ENCODE assay signal across 8 cellular contexts in the genomic region with DNA sequence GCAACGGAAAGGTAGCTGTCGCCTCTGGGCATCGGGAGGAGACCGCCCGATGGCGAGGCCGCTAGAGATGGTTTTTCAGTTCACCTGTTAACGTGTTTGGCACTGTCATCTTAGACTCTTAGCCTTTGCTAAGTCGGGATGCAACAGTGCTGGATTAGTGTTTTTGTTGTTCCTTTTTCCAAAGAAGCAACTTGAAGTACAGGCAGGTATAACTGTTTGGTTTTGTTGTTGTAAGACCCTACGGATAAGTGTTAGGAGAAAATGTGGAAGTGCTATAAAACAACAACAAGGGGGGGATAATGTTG. TPM values are rescaled to one million over a fixed set of nuclear protein-coding genes. Genes with fewer than 3 reads are reported as not detected.
DNase-seq lines count a peak whose midpoint lies in the region; ATAC-seq, FAIRE-seq and TF ChIP-seq lines count a peak whose summit lies in the region.

No MANE protein-coding gene starts in this region.

- peaks cover 0 to 18% of the 10 kb centered on the region in 2 donors for H3K4me1 ChIP-seq in ascending aorta
- H3K4me1 ChIP-seq in kidney (ENCODE audit: control insufficient read depth in 1 of 2, insufficient read depth in 1 of 2, low read depth in 1 of 2, low read length in 2 of 2), result peaks cover 5 to 7% of the 10 kb centered on the region in 2 donors
- peaks cover 20% of the 10 kb centered on the region for H3K4me1 ChIP-seq in testis

- no peak for TF ChIP-seq CTCF in GM06990 (IDR thresholded peaks at IDR 0.05; ENCODE audit: insufficient read depth, low read length, poor library complexity, severe bottlenecking)
- TF ChIP-seq CTCF in ascending aorta (IDR thresholded peaks at IDR 0.05), result no peak
- no peak for TF ChIP-seq CTCF in kidney (IDR thresholded peaks at IDR 0.05; ENCODE audit: borderline replicate concordance, extremely low read depth, insufficient read depth)
- TF ChIP-seq CTCF in testis (IDR thresholded peaks at IDR 0.05), result no peak

- H3K27ac ChIP-seq in ascending aorta, result peak overlapping the region; percentile 94 to 95
- peak overlapping the region; percentile 79 to 89 for H3K27ac ChIP-seq in kidney (ENCODE audit: low read depth in 2 of 2, low read length in 2 of 2)
- peak overlapping the region; percentile 96 to 98 for H3K27ac ChIP-seq in testis

- TF ChIP-seq POLR2A in testis (IDR thresholded peaks at IDR 0.05), result no peak

- H3K4me3 ChIP-seq in GM06990 (replicated peaks; ENCODE audit: low read depth, low read length) (peak overlapping the region; percentile 95), ascending aorta (peak overlapping the region; percentile 68 to 89), kidney (ENCODE audit: low read length in 2 of 2) (peak overlapping the region; percentile 74 to 99), testis (peak overlapping the region; percentile 81 to 89)

- FAIRE-seq in kidney (lab: Jason Lieb, UNC), result no peak

- H3K36me3 ChIP-seq in GM06990 (ENCODE audit: control insufficient read depth, insufficient read depth, low read length), result no peaks in the 10 kb centered on the region
- H3K36me3 ChIP-seq in ascending aorta, result no peaks in the 10 kb centered on the region
- H3K36me3 ChIP-seq in kidney (ENCODE audit: control insufficient read depth in 1 of 2, insufficient read depth in 2 of 2, low read length in 2 of 2), result no peaks in the 10 kb centered on the region
- H3K36me3 ChIP-seq in testis (ENCODE audit: low read depth, missing control alignments), result no peaks in the 10 kb centered on the region

- DNase-seq in GM06990 (ENCODE audit: extremely low read depth, insufficient read length), result no peak
- peak; percentile 6 for DNase-seq in HS-5 (ENCODE audit: low read depth)
- DNase-seq in ascending aorta (ENCODE audit: low spot score in 2 of 2), result no peak
- no peak for DNase-seq in kidney
- DNase-seq in testis, result no peak
- DNase-seq in NOMO-1 treated with DMSO at 0.1 percent for 48 hours (lab: John Stamatoyannopoulos, UW; ENCODE audit: unreplicated experiment), result no peak
- no peak for DNase-seq in dedifferentiated amniotic fluid mesenchymal stem cell (ENCODE audit: extremely low spot score)

- H3K9ac ChIP-seq in kidney (ENCODE audit: low read length in 2 of 2), result peak overlapping the region; percentile 90 to 94

- H3K9me3 ChIP-seq in ascending aorta (no peaks in the 10 kb centered on the region), kidney (ENCODE audit: control insufficient read depth in 1 of 2, low read length in 2 of 2) (no peaks in the 10 kb centered on the region), testis (no peaks in the 10 kb centered on the region)

- H3K27me3 ChIP-seq in GM06990 (replicated peaks; ENCODE audit: control insufficient read depth, insufficient read depth, low read length), result no peaks in the 10 kb centered on the region
- no peaks in the 10 kb centered on the region for H3K27me3 ChIP-seq in ascending aorta
- no peaks in the 10 kb centered on the region for H3K27me3 ChIP-seq in testis

- ATAC-seq in GM21381 (IDR thresholded peaks at IDR 0.05; ENCODE audit: unreplicated experiment), result peak; percentile 9

- 5 to 6% methylated on average over 2 to 10 of the region's 10 CpGs for WGBS in testis, 2 donors

- intact Hi-C loops in ascending aorta (cut with DNase I) (loop anchor here (10.0 kb wide), 2 partner anchors 947 to 1477 kb away; a partner anchor contains a TSS), kidney (cut with DNase I) (no loop called here), testis (cut with DNase I; ENCODE audit: low total_unique reads) (no loop called here)

RNA-seq across cellular contexts. Expression of a gene that starts 0.7 kb away (rescaled TPM):
- 1.9 TPM for total RNA-seq in ascending aorta
- 15.6 TPM for total RNA-seq in kidney
- polyA plus RNA-seq in kidney (ENCODE audit: insufficient read depth, low read depth, low replicate concordance), result 5.4 TPM
- total RNA-seq in testis, result 10 to 100 TPM; 11.3 to 13.0 TPM
- polyA plus RNA-seq in testis (ENCODE audit: insufficient read depth, low read depth, low replicate concordance), result 10.9 TPM
